ENCODE assay signal across 1 cellular context in the genomic region with DNA sequence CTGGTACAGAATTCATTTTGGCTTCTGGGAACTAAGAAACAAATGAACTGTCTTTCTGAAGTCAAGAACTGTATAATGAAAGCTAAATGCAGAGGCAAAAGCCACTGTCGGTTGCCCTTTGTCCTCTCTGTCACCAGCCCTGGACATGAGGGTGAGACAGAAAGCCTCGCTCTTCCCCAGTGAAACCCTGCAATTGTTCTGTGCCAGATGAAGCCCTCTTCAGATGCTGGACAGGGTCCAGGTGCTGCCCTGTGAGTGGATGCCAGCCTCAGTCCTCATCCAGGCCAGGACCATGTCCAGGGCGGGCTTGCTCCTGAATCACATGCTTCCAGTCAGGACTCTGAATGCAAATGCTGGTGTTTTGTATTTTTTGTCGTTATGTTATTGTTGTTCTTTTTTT.
TF ChIP-seq lines count a peak whose summit lies in the region.

No MANE protein-coding gene starts in this region.

TF ChIP-seq in H1, 55 proteins besides CTCF, POLR2A, EP300 and RAD21:
- TF ChIP-seq KDM1A (IDR thresholded peaks at IDR 0.05; ENCODE audit: borderline replicate concordance, low read length) (no peak), GABPA (IDR thresholded peaks at IDR 0.05; ENCODE audit: borderline replicate concordance, insufficient read depth, low read length) (no peak), CREB1 (IDR thresholded peaks at IDR 0.05) (no peak), RNF2 (IDR thresholded peaks at IDR 0.05; ENCODE audit: borderline replicate concordance, low read depth, low read length, missing control alignments, poor library complexity, severe bottlenecking) (no peak), SP4 (IDR thresholded peaks at IDR 0.05; ENCODE audit: low read length) (no peak), PHF8 (conservative IDR thresholded peaks at IDR 0.05; ENCODE audit: low read depth, low read length) (no peak)
- TF ChIP-seq, protein P1, sequence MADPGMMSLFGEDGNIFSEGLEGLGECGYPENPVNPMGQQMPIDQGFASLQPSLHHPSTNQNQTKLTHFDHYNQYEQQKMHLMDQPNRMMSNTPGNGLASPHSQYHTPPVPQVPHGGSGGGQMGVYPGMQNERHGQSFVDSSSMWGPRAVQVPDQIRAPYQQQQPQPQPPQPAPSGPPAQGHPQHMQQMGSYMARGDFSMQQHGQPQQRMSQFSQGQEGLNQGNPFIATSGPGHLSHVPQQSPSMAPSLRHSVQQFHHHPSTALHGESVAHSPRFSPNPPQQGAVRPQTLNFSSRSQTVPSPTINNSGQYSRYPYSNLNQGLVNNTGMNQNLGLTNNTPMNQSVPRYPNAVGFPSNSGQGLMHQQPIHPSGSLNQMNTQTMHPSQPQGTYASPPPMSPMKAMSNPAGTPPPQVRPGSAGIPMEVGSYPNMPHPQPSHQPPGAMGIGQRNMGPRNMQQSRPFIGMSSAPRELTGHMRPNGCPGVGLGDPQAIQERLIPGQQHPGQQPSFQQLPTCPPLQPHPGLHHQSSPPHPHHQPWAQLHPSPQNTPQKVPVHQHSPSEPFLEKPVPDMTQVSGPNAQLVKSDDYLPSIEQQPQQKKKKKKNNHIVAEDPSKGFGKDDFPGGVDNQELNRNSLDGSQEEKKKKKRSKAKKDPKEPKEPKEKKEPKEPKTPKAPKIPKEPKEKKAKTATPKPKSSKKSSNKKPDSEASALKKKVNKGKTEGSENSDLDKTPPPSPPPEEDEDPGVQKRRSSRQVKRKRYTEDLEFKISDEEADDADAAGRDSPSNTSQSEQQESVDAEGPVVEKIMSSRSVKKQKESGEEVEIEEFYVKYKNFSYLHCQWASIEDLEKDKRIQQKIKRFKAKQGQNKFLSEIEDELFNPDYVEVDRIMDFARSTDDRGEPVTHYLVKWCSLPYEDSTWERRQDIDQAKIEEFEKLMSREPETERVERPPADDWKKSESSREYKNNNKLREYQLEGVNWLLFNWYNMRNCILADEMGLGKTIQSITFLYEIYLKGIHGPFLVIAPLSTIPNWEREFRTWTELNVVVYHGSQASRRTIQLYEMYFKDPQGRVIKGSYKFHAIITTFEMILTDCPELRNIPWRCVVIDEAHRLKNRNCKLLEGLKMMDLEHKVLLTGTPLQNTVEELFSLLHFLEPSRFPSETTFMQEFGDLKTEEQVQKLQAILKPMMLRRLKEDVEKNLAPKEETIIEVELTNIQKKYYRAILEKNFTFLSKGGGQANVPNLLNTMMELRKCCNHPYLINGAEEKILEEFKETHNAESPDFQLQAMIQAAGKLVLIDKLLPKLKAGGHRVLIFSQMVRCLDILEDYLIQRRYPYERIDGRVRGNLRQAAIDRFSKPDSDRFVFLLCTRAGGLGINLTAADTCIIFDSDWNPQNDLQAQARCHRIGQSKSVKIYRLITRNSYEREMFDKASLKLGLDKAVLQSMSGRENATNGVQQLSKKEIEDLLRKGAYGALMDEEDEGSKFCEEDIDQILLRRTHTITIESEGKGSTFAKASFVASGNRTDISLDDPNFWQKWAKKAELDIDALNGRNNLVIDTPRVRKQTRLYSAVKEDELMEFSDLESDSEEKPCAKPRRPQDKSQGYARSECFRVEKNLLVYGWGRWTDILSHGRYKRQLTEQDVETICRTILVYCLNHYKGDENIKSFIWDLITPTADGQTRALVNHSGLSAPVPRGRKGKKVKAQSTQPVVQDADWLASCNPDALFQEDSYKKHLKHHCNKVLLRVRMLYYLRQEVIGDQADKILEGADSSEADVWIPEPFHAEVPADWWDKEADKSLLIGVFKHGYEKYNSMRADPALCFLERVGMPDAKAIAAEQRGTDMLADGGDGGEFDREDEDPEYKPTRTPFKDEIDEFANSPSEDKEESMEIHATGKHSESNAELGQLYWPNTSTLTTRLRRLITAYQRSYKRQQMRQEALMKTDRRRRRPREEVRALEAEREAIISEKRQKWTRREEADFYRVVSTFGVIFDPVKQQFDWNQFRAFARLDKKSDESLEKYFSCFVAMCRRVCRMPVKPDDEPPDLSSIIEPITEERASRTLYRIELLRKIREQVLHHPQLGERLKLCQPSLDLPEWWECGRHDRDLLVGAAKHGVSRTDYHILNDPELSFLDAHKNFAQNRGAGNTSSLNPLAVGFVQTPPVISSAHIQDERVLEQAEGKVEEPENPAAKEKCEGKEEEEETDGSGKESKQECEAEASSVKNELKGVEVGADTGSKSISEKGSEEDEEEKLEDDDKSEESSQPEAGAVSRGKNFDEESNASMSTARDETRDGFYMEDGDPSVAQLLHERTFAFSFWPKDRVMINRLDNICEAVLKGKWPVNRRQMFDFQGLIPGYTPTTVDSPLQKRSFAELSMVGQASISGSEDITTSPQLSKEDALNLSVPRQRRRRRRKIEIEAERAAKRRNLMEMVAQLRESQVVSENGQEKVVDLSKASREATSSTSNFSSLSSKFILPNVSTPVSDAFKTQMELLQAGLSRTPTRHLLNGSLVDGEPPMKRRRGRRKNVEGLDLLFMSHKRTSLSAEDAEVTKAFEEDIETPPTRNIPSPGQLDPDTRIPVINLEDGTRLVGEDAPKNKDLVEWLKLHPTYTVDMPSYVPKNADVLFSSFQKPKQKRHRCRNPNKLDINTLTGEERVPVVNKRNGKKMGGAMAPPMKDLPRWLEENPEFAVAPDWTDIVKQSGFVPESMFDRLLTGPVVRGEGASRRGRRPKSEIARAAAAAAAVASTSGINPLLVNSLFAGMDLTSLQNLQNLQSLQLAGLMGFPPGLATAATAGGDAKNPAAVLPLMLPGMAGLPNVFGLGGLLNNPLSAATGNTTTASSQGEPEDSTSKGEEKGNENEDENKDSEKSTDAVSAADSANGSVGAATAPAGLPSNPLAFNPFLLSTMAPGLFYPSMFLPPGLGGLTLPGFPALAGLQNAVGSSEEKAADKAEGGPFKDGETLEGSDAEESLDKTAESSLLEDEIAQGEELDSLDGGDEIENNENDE (IDR thresholded peaks at IDR 0.05; ENCODE audit: insufficient replicate concordance, low read length), result no peak
